Comparison of ENCODE assay signal across 9 cellular contexts in genomic region chr4:11548529-11549176, GRCh38.
DNase-seq lines count a peak whose midpoint lies in the region; ATAC-seq and TF ChIP-seq lines count a peak whose summit lies in the region.
"Had no signal": no experiment of that assay in that cellular context is flagged by ENCODE, and none has a peak within 500 bp of the region (broad histone marks: within the 10 kb centered on the region; RNA-seq: fewer than 3 reads in every experiment).

No MANE protein-coding gene starts in this region.

- no peak overlapping the region for H2BK5ac ChIP-seq in IMR-90 (ENCODE audit: low read depth, low read length, poor library complexity, severe bottlenecking)

- peak overlapping the region; percentile 43; the same call in 1 of the 2 replicates for H2AK5ac ChIP-seq in IMR-90 (ENCODE audit: low read depth, low read length)

- H4K91ac ChIP-seq in IMR-90 (ENCODE audit: insufficient read depth, low read depth, low read length): no peak overlapping the region

- no peaks in the 10 kb centered on the region for H4K20me1 ChIP-seq in IMR-90 (ENCODE audit: insufficient read depth, low read length)

- H2BK20ac ChIP-seq in IMR-90 (ENCODE audit: low read depth, low read length): no peak overlapping the region

- no peak overlapping the region for H3K4me3 ChIP-seq in IMR-90 (ENCODE audit: insufficient read depth, low read depth, low read length)
- H3K4me3 ChIP-seq in lung: no peak overlapping the region
- H3K4me3 ChIP-seq: vagina had no signal

- no peak overlapping the region for H3K4me2 ChIP-seq in IMR-90 (ENCODE audit: low read depth, low read length)

- no peak overlapping the region for H4K5ac ChIP-seq in IMR-90 (ENCODE audit: low read depth, low read length)

- no peak overlapping the region for H3K56ac ChIP-seq in IMR-90 (ENCODE audit: extremely low read depth, insufficient read depth, low read length)

- ATAC-seq in GM19025 (IDR thresholded peaks at IDR 0.05; ENCODE audit: low read depth, unreplicated experiment) (peak; percentile 91), HG02588 (IDR thresholded peaks at IDR 0.05; ENCODE audit: unreplicated experiment) (peak; percentile 89), IMR-90 (ENCODE audit: low read depth) (no peak), lung (ENCODE audit: insufficient read depth, low FRiP score) (peak; percentile 64)

- TF ChIP-seq RAD21 in IMR-90 (IDR thresholded peaks at IDR 0.05; ENCODE audit: low read length): no peak

- no peak overlapping the region for H2BK120ac ChIP-seq in IMR-90 (ENCODE audit: low read depth, low read length)

- CTCF ChIA-PET in IMR-90 (lab: Yijun Ruan, JAX): interaction anchor here (1.0 kb wide), 1 partner anchor 11 kb away, joined by 3 read pairs; no protein-coding TSS in a partner anchor

- 88% methylated on average over 1 of the region's 2 CpGs; no CpG with 5 or more reads in 1 of the 2 experiments for WGBS in IMR-90 (ENCODE audit: extremely low coverage in 2 of 2, insufficient read length in 1 of 2), 2 experiments
- 45 to 52% methylated on average over 2 of the region's 2 CpGs for WGBS in lung, 2 donors

- intact Hi-C loops in IMR-90 (cut with micrococcal nuclease): no loop called here

- 0 out of 2 replicates have a peak, but pooled peaks cover 2% of the 10 kb centered on the region for H3K9me1 ChIP-seq in IMR-90 (ENCODE audit: insufficient read depth, low read length)

- in situ Hi-C loops in IMR-90 (cut with MboI; ENCODE audit: low sequenced_read_pairs) (no loop called here), KBM-7 (cut with MboI; ENCODE audit: low pct_unique_long_range_greater_than_20kb, low sequenced_read_pairs) (no loop called here)

- H3K23ac ChIP-seq in IMR-90 (ENCODE audit: low read depth, low read length): no peak overlapping the region

- no peaks in the 10 kb centered on the region for H3K36me3 ChIP-seq in IMR-90 (ENCODE audit: control insufficient read depth, insufficient read depth, low read length)
- H3K36me3 ChIP-seq in lung (ENCODE audit: control insufficient read depth in 2 of 2, insufficient read depth in 2 of 2, low read length in 2 of 2): no peaks in the 10 kb centered on the region
- H3K36me3 ChIP-seq: vagina had no signal

- no peak for TF ChIP-seq CTCF in IMR-90 (conservative IDR thresholded peaks at IDR 0.05; ENCODE audit: low read depth, low read length)
- no peak for TF ChIP-seq CTCF in lung (IDR thresholded peaks at IDR 0.05; ENCODE audit: control extremely low read depth, extremely low read depth)

- H4K8ac ChIP-seq in IMR-90 (ENCODE audit: low read depth in 2 of 2, low read length in 2 of 2): 0 out of 4 replicates have a peak overlapping the region, but pooled peaks of 1 of the 2 experiments have one; percentile 1

- H3K9ac ChIP-seq in IMR-90 (ENCODE audit: low read depth, low read length): no peak overlapping the region

- H3K18ac ChIP-seq in IMR-90 (ENCODE audit: low read depth, low read length): peak overlapping the region; percentile 53

- no peaks in the 10 kb centered on the region for H3K9me3 ChIP-seq in IMR-90 (ENCODE audit: control insufficient read depth, insufficient read depth, low read length)
- no peaks in the 10 kb centered on the region for H3K9me3 ChIP-seq in lung (ENCODE audit: control insufficient read depth in 2 of 2, insufficient read depth in 1 of 2, low read length in 1 of 2)
- H3K9me3 ChIP-seq: vagina had no signal

- no peak overlapping the region for H2BK15ac ChIP-seq in IMR-90 (ENCODE audit: low read depth, low read length)

- no TSS peak for BruUV-seq in IMR-90 (replicated peaks; lab: Mats Ljungman, UMichigan)

- H3K27me3 ChIP-seq in IMR-90 (ENCODE audit: control insufficient read depth, insufficient read depth, low read length) (no peaks in the 10 kb centered on the region), lung (ENCODE audit: control insufficient read depth, insufficient read depth) (no peaks in the 10 kb centered on the region)
- H3K27me3 ChIP-seq: vagina had no signal

- no peak overlapping the region for H3K14ac ChIP-seq in IMR-90 (replicated peaks; ENCODE audit: low read depth, low read length)

- DNase-seq in IMR-90: peak; percentile 34
- no peak for DNase-seq in lung (ENCODE audit: low spot score)
- DNase-seq in activated gamma-delta T cell treated with Interleukin-2 at 50 U/mL for 16 hours: no peak
- no peak for DNase-seq in SIG-M5 (lab: John Stamatoyannopoulos, UW)
- no peak for DNase-seq in GOT3 (lab: John Stamatoyannopoulos, UW)
- no peak for DNase-seq in KBM-7

- no peaks in the 10 kb centered on the region for H3K79me1 ChIP-seq in IMR-90 (ENCODE audit: low read depth in 1 of 2, low read length in 2 of 2)

- peaks cover 5% of the 10 kb centered on the region for H3K4me1 ChIP-seq in IMR-90 (ENCODE audit: control insufficient read depth, insufficient read depth, low read length)
- H3K4me1 ChIP-seq in lung (ENCODE audit: control insufficient read depth in 2 of 2, insufficient read depth in 2 of 2, low read length in 2 of 2): peaks cover 3% of the 10 kb centered on the region in 2 donors
- H3K4me1 ChIP-seq: vagina had no signal

- POLR2A ChIA-PET in IMR-90 (lab: Charles Lee; ENCODE audit: unreplicated experiment): no interaction called here

- no peak overlapping the region for H3K4ac ChIP-seq in IMR-90 (ENCODE audit: low read depth, low read length)

- no peak for TF ChIP-seq POLR2A in IMR-90 (IDR thresholded peaks at IDR 0.05; ENCODE audit: low read depth, low read length)

- dilution Hi-C loops in IMR-90 (cut with HindIII; ENCODE audit: low sequenced_read_pairs, unreplicated experiment): no loop called here

- H2AK9ac ChIP-seq in IMR-90 (replicated peaks; ENCODE audit: low read depth, low read length, poor library complexity): no peak overlapping the region

- H3K27ac ChIP-seq in IMR-90 (ENCODE audit: insufficient read depth, low read length) (no peak overlapping the region), lung (ENCODE audit: low read depth in 1 of 2, low read length in 1 of 2) (no peak overlapping the region)
- H3K27ac ChIP-seq: vagina had no signal

- no peak overlapping the region for H2AFZ ChIP-seq in IMR-90 (replicated peaks; ENCODE audit: low read length, poor library complexity)

TF ChIP-seq in IMR-90, 13 proteins besides CTCF, POLR2A, EP300 and RAD21:
- peak; percentile 51; the same call in 1 of the 2 replicates for TF ChIP-seq FOS (IDR thresholded peaks at IDR 0.05; ENCODE audit: low read depth, low read length)
- TF ChIP-seq CHD1 (IDR thresholded peaks at IDR 0.05; ENCODE audit: low read depth, low read length): no peak
